2 cellular contexts compared by ENCODE assay signal in genomic region chr19:39847525-39847924, GRCh38.
TF ChIP-seq lines count a peak whose summit lies in the region.

No MANE protein-coding gene starts in this region.

TF ChIP-seq in HEK293, 187 proteins besides CTCF, POLR2A, EP300 and RAD21:
- TF ChIP-seq ZNF19 (tag by site-specific recombination; IDR thresholded peaks at IDR 0.05; ENCODE audit: low read depth) (no peak), ZNF558 (tag by site-specific recombination; IDR thresholded peaks at IDR 0.05) (0 out of 2 replicates have a peak, but pooled peaks have one; percentile 25), ZNF155 (tag by site-specific recombination; IDR thresholded peaks at IDR 0.05) (no peak), SP2 (tag by site-specific recombination; IDR thresholded peaks at IDR 0.05) (no peak)

TF ChIP-seq in H1, 55 proteins besides CTCF, POLR2A, EP300 and RAD21:
- TF ChIP-seq EGR1 (IDR thresholded peaks at IDR 0.05; ENCODE audit: borderline replicate concordance, low read depth, low read length) = no peak
- TF ChIP-seq JUND (IDR thresholded peaks at IDR 0.05; ENCODE audit: low read length) = no peak
- TF ChIP-seq, protein P1, sequence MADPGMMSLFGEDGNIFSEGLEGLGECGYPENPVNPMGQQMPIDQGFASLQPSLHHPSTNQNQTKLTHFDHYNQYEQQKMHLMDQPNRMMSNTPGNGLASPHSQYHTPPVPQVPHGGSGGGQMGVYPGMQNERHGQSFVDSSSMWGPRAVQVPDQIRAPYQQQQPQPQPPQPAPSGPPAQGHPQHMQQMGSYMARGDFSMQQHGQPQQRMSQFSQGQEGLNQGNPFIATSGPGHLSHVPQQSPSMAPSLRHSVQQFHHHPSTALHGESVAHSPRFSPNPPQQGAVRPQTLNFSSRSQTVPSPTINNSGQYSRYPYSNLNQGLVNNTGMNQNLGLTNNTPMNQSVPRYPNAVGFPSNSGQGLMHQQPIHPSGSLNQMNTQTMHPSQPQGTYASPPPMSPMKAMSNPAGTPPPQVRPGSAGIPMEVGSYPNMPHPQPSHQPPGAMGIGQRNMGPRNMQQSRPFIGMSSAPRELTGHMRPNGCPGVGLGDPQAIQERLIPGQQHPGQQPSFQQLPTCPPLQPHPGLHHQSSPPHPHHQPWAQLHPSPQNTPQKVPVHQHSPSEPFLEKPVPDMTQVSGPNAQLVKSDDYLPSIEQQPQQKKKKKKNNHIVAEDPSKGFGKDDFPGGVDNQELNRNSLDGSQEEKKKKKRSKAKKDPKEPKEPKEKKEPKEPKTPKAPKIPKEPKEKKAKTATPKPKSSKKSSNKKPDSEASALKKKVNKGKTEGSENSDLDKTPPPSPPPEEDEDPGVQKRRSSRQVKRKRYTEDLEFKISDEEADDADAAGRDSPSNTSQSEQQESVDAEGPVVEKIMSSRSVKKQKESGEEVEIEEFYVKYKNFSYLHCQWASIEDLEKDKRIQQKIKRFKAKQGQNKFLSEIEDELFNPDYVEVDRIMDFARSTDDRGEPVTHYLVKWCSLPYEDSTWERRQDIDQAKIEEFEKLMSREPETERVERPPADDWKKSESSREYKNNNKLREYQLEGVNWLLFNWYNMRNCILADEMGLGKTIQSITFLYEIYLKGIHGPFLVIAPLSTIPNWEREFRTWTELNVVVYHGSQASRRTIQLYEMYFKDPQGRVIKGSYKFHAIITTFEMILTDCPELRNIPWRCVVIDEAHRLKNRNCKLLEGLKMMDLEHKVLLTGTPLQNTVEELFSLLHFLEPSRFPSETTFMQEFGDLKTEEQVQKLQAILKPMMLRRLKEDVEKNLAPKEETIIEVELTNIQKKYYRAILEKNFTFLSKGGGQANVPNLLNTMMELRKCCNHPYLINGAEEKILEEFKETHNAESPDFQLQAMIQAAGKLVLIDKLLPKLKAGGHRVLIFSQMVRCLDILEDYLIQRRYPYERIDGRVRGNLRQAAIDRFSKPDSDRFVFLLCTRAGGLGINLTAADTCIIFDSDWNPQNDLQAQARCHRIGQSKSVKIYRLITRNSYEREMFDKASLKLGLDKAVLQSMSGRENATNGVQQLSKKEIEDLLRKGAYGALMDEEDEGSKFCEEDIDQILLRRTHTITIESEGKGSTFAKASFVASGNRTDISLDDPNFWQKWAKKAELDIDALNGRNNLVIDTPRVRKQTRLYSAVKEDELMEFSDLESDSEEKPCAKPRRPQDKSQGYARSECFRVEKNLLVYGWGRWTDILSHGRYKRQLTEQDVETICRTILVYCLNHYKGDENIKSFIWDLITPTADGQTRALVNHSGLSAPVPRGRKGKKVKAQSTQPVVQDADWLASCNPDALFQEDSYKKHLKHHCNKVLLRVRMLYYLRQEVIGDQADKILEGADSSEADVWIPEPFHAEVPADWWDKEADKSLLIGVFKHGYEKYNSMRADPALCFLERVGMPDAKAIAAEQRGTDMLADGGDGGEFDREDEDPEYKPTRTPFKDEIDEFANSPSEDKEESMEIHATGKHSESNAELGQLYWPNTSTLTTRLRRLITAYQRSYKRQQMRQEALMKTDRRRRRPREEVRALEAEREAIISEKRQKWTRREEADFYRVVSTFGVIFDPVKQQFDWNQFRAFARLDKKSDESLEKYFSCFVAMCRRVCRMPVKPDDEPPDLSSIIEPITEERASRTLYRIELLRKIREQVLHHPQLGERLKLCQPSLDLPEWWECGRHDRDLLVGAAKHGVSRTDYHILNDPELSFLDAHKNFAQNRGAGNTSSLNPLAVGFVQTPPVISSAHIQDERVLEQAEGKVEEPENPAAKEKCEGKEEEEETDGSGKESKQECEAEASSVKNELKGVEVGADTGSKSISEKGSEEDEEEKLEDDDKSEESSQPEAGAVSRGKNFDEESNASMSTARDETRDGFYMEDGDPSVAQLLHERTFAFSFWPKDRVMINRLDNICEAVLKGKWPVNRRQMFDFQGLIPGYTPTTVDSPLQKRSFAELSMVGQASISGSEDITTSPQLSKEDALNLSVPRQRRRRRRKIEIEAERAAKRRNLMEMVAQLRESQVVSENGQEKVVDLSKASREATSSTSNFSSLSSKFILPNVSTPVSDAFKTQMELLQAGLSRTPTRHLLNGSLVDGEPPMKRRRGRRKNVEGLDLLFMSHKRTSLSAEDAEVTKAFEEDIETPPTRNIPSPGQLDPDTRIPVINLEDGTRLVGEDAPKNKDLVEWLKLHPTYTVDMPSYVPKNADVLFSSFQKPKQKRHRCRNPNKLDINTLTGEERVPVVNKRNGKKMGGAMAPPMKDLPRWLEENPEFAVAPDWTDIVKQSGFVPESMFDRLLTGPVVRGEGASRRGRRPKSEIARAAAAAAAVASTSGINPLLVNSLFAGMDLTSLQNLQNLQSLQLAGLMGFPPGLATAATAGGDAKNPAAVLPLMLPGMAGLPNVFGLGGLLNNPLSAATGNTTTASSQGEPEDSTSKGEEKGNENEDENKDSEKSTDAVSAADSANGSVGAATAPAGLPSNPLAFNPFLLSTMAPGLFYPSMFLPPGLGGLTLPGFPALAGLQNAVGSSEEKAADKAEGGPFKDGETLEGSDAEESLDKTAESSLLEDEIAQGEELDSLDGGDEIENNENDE (IDR thresholded peaks at IDR 0.05; ENCODE audit: insufficient replicate concordance, low read length) = no peak
- no peak for TF ChIP-seq SP2 (IDR thresholded peaks at IDR 0.05; ENCODE audit: low read length)
- no peak for TF ChIP-seq CBX8 (IDR thresholded peaks at IDR 0.05; ENCODE audit: borderline replicate concordance, low read depth, low read length)
- no peak for TF ChIP-seq TAF7 (optimal IDR thresholded peaks at IDR 0.05; ENCODE audit: borderline replicate concordance, low read depth, low read length)
- no peak for TF ChIP-seq JUN (IDR thresholded peaks at IDR 0.05; ENCODE audit: low read depth, low read length)
- no peak for TF ChIP-seq GABPA (IDR thresholded peaks at IDR 0.05; ENCODE audit: borderline replicate concordance, insufficient read depth, low read length)
- no peak for TF ChIP-seq E2F6 (IDR thresholded peaks at IDR 0.05)
